In the genomic region with DNA sequence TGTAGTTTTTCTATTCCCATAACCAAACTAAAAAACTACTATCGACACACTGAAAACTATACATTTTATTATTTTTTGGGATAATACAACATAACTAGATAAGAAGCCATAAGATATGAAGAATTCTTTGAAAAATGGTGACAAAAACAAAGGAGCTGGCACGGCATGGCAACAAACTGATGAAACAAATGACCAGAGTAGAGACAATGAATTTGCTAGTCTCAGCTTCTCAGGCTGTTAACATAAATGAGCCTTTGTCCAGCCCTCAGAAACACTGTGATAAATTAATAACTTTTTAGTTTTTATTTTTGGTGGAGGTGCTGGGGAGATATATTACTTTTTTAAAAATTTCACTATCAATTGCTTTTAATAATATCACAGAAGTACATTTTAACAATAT, we compare ENCODE assay signal across 19 cellular contexts.
DNase-seq lines count a peak whose midpoint lies in the region; ATAC-seq and TF ChIP-seq lines count a peak whose summit lies in the region.
"Had no signal": no experiment of that assay in that cellular context is flagged by ENCODE, and none has a peak within 500 bp of the region (broad histone marks: within the 10 kb centered on the region; RNA-seq: fewer than 3 reads in every experiment).

No MANE protein-coding gene starts in this region.

- H3K4me3 Mint-ChIP-seq in GM23338: no peak overlapping the region
- no peak overlapping the region for H3K4me3 Mint-ChIP-seq in brain
- H3K4me3 Mint-ChIP-seq: CD4-positive, alpha-beta memory T cell; IgD-negative memory B cell had no signal

- H3K4me3 ChIP-seq in GM23338 (no peak overlapping the region), Karpas-422 (ENCODE audit: low read length) (no peak overlapping the region)
- H3K4me3 ChIP-seq: BLaER1, SJSA1 had no signal

- no peak overlapping the region for H2AFZ ChIP-seq in GM23338
- H2AFZ ChIP-seq in Karpas-422 (ENCODE audit: low read length): no peak overlapping the region

- H3K9ac ChIP-seq in Karpas-422 (ENCODE audit: low read length): no peak overlapping the region
- H3K9ac ChIP-seq: BLaER1 had no signal

- H3K9me2 ChIP-seq in GM23338 (ENCODE audit: insufficient read depth): no peaks in the 10 kb centered on the region
- H3K9me2 ChIP-seq in Karpas-422 (replicated peaks; ENCODE audit: insufficient read depth, low read length): no peaks in the 10 kb centered on the region

- H3K27ac Mint-ChIP-seq in GM23338: no peak overlapping the region
- H3K27ac Mint-ChIP-seq in brain: peak overlapping the region in 3 of 5 experiments; percentile 60 to 79 (median 79)
- H3K27ac Mint-ChIP-seq: CD4-positive, alpha-beta memory T cell; IgD-negative memory B cell had no signal

- no peaks in the 10 kb centered on the region for H3K4me1 ChIP-seq in GM23338 (ENCODE audit: insufficient read depth)
- H3K4me1 ChIP-seq in Karpas-422 (ENCODE audit: low read length): no peaks in the 10 kb centered on the region
- H3K4me1 ChIP-seq: BLaER1 had no signal

- peaks cover 78% of the 10 kb centered on the region for H3K36me3 Mint-ChIP-seq in GM23338 (ENCODE audit: low read depth)
- peaks cover 77% of the 10 kb centered on the region for H3K36me3 Mint-ChIP-seq in brain

- peaks cover 28% of the 10 kb centered on the region for H4K20me1 ChIP-seq in GM23338 (replicated peaks; ENCODE audit: insufficient read depth)
- H4K20me1 ChIP-seq in Karpas-422 (ENCODE audit: insufficient read depth, low read depth, low read length): 0 out of 2 replicates have a peak, but pooled peaks cover 3% of the 10 kb centered on the region

- H3F3A ChIP-seq in GM23338 (replicated peaks; ENCODE audit: low read depth): no peaks in the 10 kb centered on the region; the same call in 1 of the 2 replicates

- TF ChIP-seq CTCF in GM23338 (conservative IDR thresholded peaks at IDR 0.05; ENCODE audit: low read depth in 2 of 2): no peak
- TF ChIP-seq CTCF in brain (conservative IDR thresholded peaks at IDR 0.05): no peak

- no peak for ATAC-seq in GM23338
- ATAC-seq in GM18502 (IDR thresholded peaks at IDR 0.05; ENCODE audit: poor library complexity, unreplicated experiment): no peak

- H3K27me3 Mint-ChIP-seq in GM23338 (ENCODE audit: insufficient read depth, low read depth, poor library complexity) (peaks cover 4% of the 10 kb centered on the region), brain (no peaks in the 10 kb centered on the region)
- H3K27me3 Mint-ChIP-seq: CD4-positive, alpha-beta memory T cell; IgD-negative memory B cell had no signal

- H3K36me3 ChIP-seq in GM23338 (ENCODE audit: insufficient read depth) (peaks cover 79% of the 10 kb centered on the region), Karpas-422 (ENCODE audit: insufficient read depth, low read length) (peaks cover 56% of the 10 kb centered on the region)

- no peaks in the 10 kb centered on the region for H3K9me3 ChIP-seq in Karpas-422 (ENCODE audit: low read length)
- H3K9me3 ChIP-seq: BLaER1, SJSA1 had no signal

- H3K79me2 ChIP-seq in GM23338 (replicated peaks; ENCODE audit: insufficient read depth) (peaks cover 46% of the 10 kb centered on the region), Karpas-422 (ENCODE audit: low read length) (peaks cover 18% of the 10 kb centered on the region; the same call in 1 of the 2 replicates)

- H3K27ac ChIP-seq in GM23338 (ENCODE audit: low read depth) (peak overlapping the region; percentile 58; the same call in 1 of the 2 replicates), Karpas-422 (ENCODE audit: low read length) (no peak overlapping the region)
- H3K27ac ChIP-seq: BLaER1, SJSA1 had no signal

- no peaks in the 10 kb centered on the region for H3K4me1 Mint-ChIP-seq in GM23338
- no peaks in the 10 kb centered on the region for H3K4me1 Mint-ChIP-seq in brain
- H3K4me1 Mint-ChIP-seq: CD4-positive, alpha-beta memory T cell had no signal

- no peak for DNase-seq in GM23338 (ENCODE audit: low spot score)
- DNase-seq in medulla oblongata (ENCODE audit: extremely low spot score): peak; percentile 64
- DNase-seq in superior temporal gyrus (ENCODE audit: extremely low spot score): peak; percentile 77
- DNase-seq in stimulated activated CD4-positive, alpha-beta T cell treated with anti-CD3 and anti-CD28 coated beads, Interleukin-2, amount 100 ng/mL, for 48 hours: no peak
- no peak for DNase-seq in Karpas-422
- no peak for DNase-seq in NCI-H1436 treated with DMSO at 0.1 percent for 48 hours (lab: John Stamatoyannopoulos, UW)
- DNase-seq: CD4-positive, alpha-beta memory T cell; DND-41; Kasumi-1; NCI-H1417; NCI-H187; NCI-H446; NCI-H526 treated with DMSO at 0.1 percent for 48 hours; OCI-M1 had no signal

- H3K4me2 ChIP-seq in GM23338 (no peak overlapping the region), Karpas-422 (ENCODE audit: low read depth, low read length, poor library complexity, severe bottlenecking) (no peak overlapping the region)
- H3K4me2 ChIP-seq: BLaER1 had no signal

- H3K9me3 Mint-ChIP-seq in GM23338 (no peaks in the 10 kb centered on the region), brain (no peaks in the 10 kb centered on the region)
- H3K9me3 Mint-ChIP-seq: CD4-positive, alpha-beta memory T cell; IgD-negative memory B cell had no signal

- H3K27me3 ChIP-seq in GM23338 (ENCODE audit: insufficient read depth) (no peaks in the 10 kb centered on the region), Karpas-422 (ENCODE audit: low read length) (no peaks in the 10 kb centered on the region)
- H3K27me3 ChIP-seq: BLaER1, SJSA1 had no signal

TF ChIP-seq in GM23338, 12 proteins besides CTCF, POLR2A, EP300 and RAD21:
- TF ChIP-seq EZH2 (IDR thresholded peaks at IDR 0.05; ENCODE audit: low read depth, unreplicated experiment) (no peak), EZH2phosphoT487 (IDR thresholded peaks at IDR 0.05; ENCODE audit: unreplicated experiment) (no peak), CREB1 (CRISPR knock-in tag; IDR thresholded peaks at IDR 0.05; ENCODE audit: low read depth) (no peak)

Comparison
In these comparisons a context has a peak if more than half of its experiments do, and no peak if none do; other contexts are left out.
1. DNase-seq: peak in medulla oblongata (single experiment) and superior temporal gyrus (single experiment); none in GM23338 (single experiment), stimulated activated CD4-positive, alpha-beta T cell treated with anti-CD3 and anti-CD28 coated beads, Interleukin-2, amount 100 ng/mL, for 48 hours (0 of 2), Karpas-422 (single experiment) and NCI-H1436 treated with DMSO at 0.1 percent for 48 hours (single experiment).